10 cellular contexts compared by ENCODE assay signal in the genomic region with DNA sequence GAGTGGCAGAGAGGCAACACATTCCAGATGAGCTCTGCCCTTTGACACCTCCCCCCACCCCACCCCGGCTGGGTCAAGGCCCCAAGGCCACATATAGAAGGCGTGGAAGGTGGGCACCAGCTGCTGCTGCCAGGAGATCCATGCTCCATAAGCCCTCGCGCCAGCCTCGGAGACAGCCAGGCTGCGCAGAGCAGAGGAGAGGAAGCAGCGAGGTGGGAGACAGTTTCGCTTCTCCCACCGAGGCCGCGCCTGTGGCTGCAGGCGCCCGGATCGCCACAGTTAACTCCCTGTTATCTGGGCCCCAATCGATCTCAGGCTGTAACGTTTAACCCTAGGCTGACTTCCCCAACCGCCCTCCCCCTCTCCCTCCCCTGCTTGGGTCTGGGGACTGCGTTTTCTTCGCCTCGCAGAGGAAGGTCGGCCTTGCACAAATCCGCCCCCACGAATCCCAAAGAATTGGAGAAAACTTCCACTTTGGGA. TPM values are rescaled to one million over a fixed set of nuclear protein-coding genes. Genes with fewer than 3 reads are reported as not detected.
DNase-seq lines count a peak whose midpoint lies in the region; ATAC-seq and TF ChIP-seq lines count a peak whose summit lies in the region.
"Had no signal": no experiment of that assay in that cellular context is flagged by ENCODE, and none has a peak within 500 bp of the region (broad histone marks: within the 10 kb centered on the region; RNA-seq: fewer than 3 reads in every experiment).

No MANE protein-coding gene starts in this region.

- H3K4me1 Mint-ChIP-seq in brain, result peaks cover 52% of the 10 kb centered on the region

- TF ChIP-seq POLR2A in uterus (IDR thresholded peaks at IDR 0.05), result no peak

- peak overlapping the region; percentile 78 to 83 (median 82) for H3K4me3 Mint-ChIP-seq in brain

- H3K4me3 ChIP-seq in right atrium auricular region (peak overlapping the region in 1 of 2 donors; percentile 94), mesodermal cell (ENCODE audit: extremely low read depth, insufficient read depth, low read length, poor library complexity, severe bottlenecking) (peak overlapping the region; percentile 98), uterus (peak overlapping the region in 1 of 2 donors; percentile 1), HAP-1 (no peak overlapping the region)
- H3K4me3 ChIP-seq: lung had no signal

- H3K27ac Mint-ChIP-seq in brain, result peak overlapping the region in 4 of 5 experiments; percentile 41 to 85 (median 60)

- H3K9me3 ChIP-seq in right atrium auricular region (no peaks in the 10 kb centered on the region), mesodermal cell (ENCODE audit: control insufficient read depth, low read length) (no peaks in the 10 kb centered on the region), uterus (no peaks in the 10 kb centered on the region), HAP-1 (no peaks in the 10 kb centered on the region)

- peaks cover 24% of the 10 kb centered on the region for H3K27me3 Mint-ChIP-seq in brain

- in situ Hi-C loops in HAP-1 (cut with MboI; ENCODE audit: low sequenced_read_pairs), result loop anchor here (5.0 kb wide), 1 partner anchor 115 kb away; no protein-coding TSS in a partner anchor

- TF ChIP-seq CTCF in right atrium auricular region (IDR thresholded peaks at IDR 0.05) (no peak), brain (conservative IDR thresholded peaks at IDR 0.05) (no peak), uterus (IDR thresholded peaks at IDR 0.05) (no peak)

- H3K27me3 ChIP-seq in right atrium auricular region (no peaks in the 10 kb centered on the region), uterus (no peaks in the 10 kb centered on the region), HAP-1 (ENCODE audit: low read depth) (no peaks in the 10 kb centered on the region)

- H3K27ac ChIP-seq in right atrium auricular region, result no peak overlapping the region
- H3K27ac ChIP-seq in mesodermal cell (ENCODE audit: low read depth, low read length, severe bottlenecking), result peak overlapping the region; percentile 36
- H3K27ac ChIP-seq in uterus, result peak overlapping the region; percentile 3 to 38

- H3K36me3 ChIP-seq in right atrium auricular region (no peaks in the 10 kb centered on the region), mesodermal cell (ENCODE audit: control insufficient read depth, insufficient read depth, low read length) (no peaks in the 10 kb centered on the region), uterus (no peaks in the 10 kb centered on the region), HAP-1 (replicated peaks) (no peaks in the 10 kb centered on the region)

- peaks cover 0 to 4% (median 0%) of the 10 kb centered on the region in 5 experiments for H3K9me3 Mint-ChIP-seq in brain

- H3K4me1 ChIP-seq in right atrium auricular region (peaks cover 0 to 45% of the 10 kb centered on the region in 2 donors), mesodermal cell (ENCODE audit: control insufficient read depth, insufficient read depth, low read length, poor library complexity, severe bottlenecking) (peaks cover 26% of the 10 kb centered on the region), uterus (peaks cover 0 to 17% of the 10 kb centered on the region in 2 donors), HAP-1 (peaks cover 14% of the 10 kb centered on the region)

- 2% methylated on average over 17 to 23 of the region's 23 CpGs for WGBS in mesodermal cell (ENCODE audit: insufficient coverage in 2 of 2), 2 experiments

- peak; percentile 69 for DNase-seq in Right ventricle myocardium inferior (ENCODE audit: missing footprints)
- no peak for DNase-seq in right atrium auricular region (ENCODE audit: low spot score)
- peak in 1 of 2 donors; percentile 22 for DNase-seq in uterus
- no peak for DNase-seq in DMS 273 (lab: John Stamatoyannopoulos, UW; ENCODE audit: unreplicated experiment)
- no peak for DNase-seq in HAP-1 (ENCODE audit: low spot score in 2 of 2)
- DNase-seq: COR-L47 had no signal

- ATAC-seq in Right ventricle myocardium inferior, result no peak
- no peak for ATAC-seq in GM21367 (IDR thresholded peaks at IDR 0.05; ENCODE audit: unreplicated experiment)

- H3K36me3 Mint-ChIP-seq in brain, result no peaks in the 10 kb centered on the region

- intact Hi-C loops in Right ventricle myocardium inferior (cut with DNase I) (no loop called here), uterus (cut with DNase I; ENCODE audit: low total_unique reads) (no loop called here)

RNA-seq across cellular contexts. Expression of a gene that starts 1.2 kb away (rescaled TPM):
- total RNA-seq in Right ventricle myocardium inferior (74.1 TPM), right atrium auricular region (10 to 100 TPM; 57.9 to 59.5 TPM), uterus (10 to 100 TPM in 3 of 4 donors, 1 to 10 TPM in 1; 3.3 to 51.3 (median 35.0) TPM)
- 79.7 TPM for polyA plus RNA-seq in brain (ENCODE audit: insufficient read depth, low read depth, low replicate concordance)
- polyA plus RNA-seq in mesodermal cell (2013, experiment 1 of 2), result 118 TPM
- 93.8 TPM for polyA plus RNA-seq in mesodermal cell (2013, experiment 2 of 2)

Comparison
In these comparisons a context has a peak if more than half of its experiments do, and no peak if none do; other contexts are left out.
1. H3K27ac ChIP-seq: peak in mesodermal cell (single experiment) and uterus (2 of 2); none in right atrium auricular region (0 of 2).